Comparison of ENCODE assay signal across 21 cellular contexts in genomic region chr6:11243861-11244260, GRCh38.
"Had no signal": no experiment of that assay in that cellular context is flagged by ENCODE, and none has a peak within 500 bp of the region (broad histone marks: within the 10 kb centered on the region; RNA-seq: fewer than 3 reads in every experiment).

No MANE protein-coding gene starts in this region.

- H3K9me3 Mint-ChIP-seq: activated CD8-positive, alpha-beta T cell treated with anti-CD3 and anti-CD28 coated beads for 36 hours had no signal

- H3K27ac Mint-ChIP-seq: activated CD4-positive, alpha-beta T cell treated with anti-CD3 and anti-CD28 coated beads for 36 hours; activated CD8-positive, alpha-beta T cell treated with anti-CD3 and anti-CD28 coated beads for 36 hours; activated T-cell treated with anti-CD3 and anti-CD28 coated beads, Interleukin-2, amount 50 U/mL, for 72 hours had no signal

- H3K36me3 Mint-ChIP-seq: brain had no signal

- ATAC-seq: activated T-cell treated with anti-CD3 and anti-CD28 coated beads, Interleukin-2, amount 50 U/mL, for 72 hours; T-helper 17 cell had no signal

- DNase-seq: activated CD4-positive, alpha-beta T cell treated with anti-CD3 and anti-CD28 coated beads for 36 hours; activated CD4-positive, CD25-positive, alpha-beta regulatory T cell; activated CD8-positive, alpha-beta memory T cell treated with anti-CD3 and anti-CD28 coated beads, Interleukin-2, amount 50 U/mL, for 4 hours; activated CD8-positive, alpha-beta T cell treated with anti-CD3 and anti-CD28 coated beads for 36 hours; activated naive CD4-positive, alpha-beta T cell treated with anti-CD3 and anti-CD28 coated beads, Interleukin-2, amount 50 U/mL, for 16 hours; activated T-cell treated with anti-CD3 and anti-CD28 coated beads, Interleukin-2, amount 50 U/mL, for 72 hours; amniotic stem cell; KG1; NCI-H1048; NCI-H146; NCI-H2029; NCI-H2107; NCI-H2171 treated with DMSO at 0.1 percent for 48 hours; NCI-H345; NCI-H510A; NCI-H526 treated with DMSO at 0.1 percent for 48 hours; NCI-H82; SIG-M5; T-helper 17 cell; T-helper 9 cell had no signal

- H3K27me3 Mint-ChIP-seq: activated CD4-positive, alpha-beta T cell treated with anti-CD3 and anti-CD28 coated beads for 36 hours; activated CD8-positive, alpha-beta T cell treated with anti-CD3 and anti-CD28 coated beads for 36 hours; T-helper 17 cell had no signal

- H3K4me3 Mint-ChIP-seq: activated CD4-positive, alpha-beta T cell treated with anti-CD3 and anti-CD28 coated beads for 36 hours; activated CD8-positive, alpha-beta T cell treated with anti-CD3 and anti-CD28 coated beads for 36 hours; activated T-cell treated with anti-CD3 and anti-CD28 coated beads, Interleukin-2, amount 50 U/mL, for 72 hours; brain; T-helper 17 cell had no signal
